In genomic region chr3:52220380-52221026, GRCh38 we compare ENCODE assay signal across 8 cellular contexts. TPM values are rescaled to one million over a fixed set of nuclear protein-coding genes. Genes with fewer than 3 reads are reported as not detected.
DNase-seq lines count a peak whose midpoint lies in the region; ATAC-seq and TF ChIP-seq lines count a peak whose summit lies in the region.

No MANE protein-coding gene starts in this region.

- no peak overlapping the region for H3K27ac ChIP-seq in neural cell (ENCODE audit: low read length)

- TF ChIP-seq EP300 in neural cell (conservative IDR thresholded peaks at IDR 0.05; ENCODE audit: poor library complexity, severe bottlenecking) = no peak

- no peak overlapping the region for H3K9ac ChIP-seq in neural cell (ENCODE audit: low read length)

- no peaks in the 10 kb centered on the region for H3F3A ChIP-seq in neural cell (ENCODE audit: insufficient read depth, low read length, poor library complexity, severe bottlenecking)

- H3K4me3 Mint-ChIP-seq in activated T-cell treated with anti-CD3 and anti-CD28 coated beads, Interleukin-2, amount 50 U/mL, for 72 hours = peak overlapping the region in 1 of 2 donors; percentile 64

- no peaks in the 10 kb centered on the region for H4K20me1 ChIP-seq in neural cell (ENCODE audit: insufficient read depth)

- no peaks in the 10 kb centered on the region for H3K9me2 ChIP-seq in neural cell (ENCODE audit: insufficient read depth, low read length)

- H3K27me3 ChIP-seq in neural cell (ENCODE audit: insufficient read depth, low read depth, low read length) = no peaks in the 10 kb centered on the region

- H3K27ac Mint-ChIP-seq in activated T-cell treated with anti-CD3 and anti-CD28 coated beads, Interleukin-2, amount 50 U/mL, for 72 hours = no peak overlapping the region

- DNase-seq in KBM-7 = peak; percentile 92
- DNase-seq in RPMI7951 (ENCODE audit: low read depth) = peak; percentile 74
- peak; percentile 87 to 90 for DNase-seq in activated T-cell treated with anti-CD3 and anti-CD28 coated beads, Interleukin-2, amount 50 U/mL, for 72 hours
- DNase-seq in fibroblast of gingiva (ENCODE audit: low read depth) = peak; percentile 58
- peak; percentile 93 for DNase-seq in stimulated activated naive CD8-positive, alpha-beta T cell treated with anti-CD3 and anti-CD28 coated beads, Interleukin-15, Interleukin-2, amounts not matched to agents 100 U/mL and 50 U/mL, for 24 hours

- peak; percentile 96 for TF ChIP-seq CTCF in GM12874 (IDR thresholded peaks at IDR 0.05; ENCODE audit: insufficient read depth, low read depth, low read length)
- TF ChIP-seq CTCF in neural cell (IDR thresholded peaks at IDR 0.05; ENCODE audit: poor library complexity, severe bottlenecking) = peak; percentile 87

- H3K79me2 ChIP-seq in neural cell (replicated peaks; ENCODE audit: insufficient read depth, low read length) = no peaks in the 10 kb centered on the region

- H3K36me3 Mint-ChIP-seq in activated T-cell treated with anti-CD3 and anti-CD28 coated beads, Interleukin-2, amount 50 U/mL, for 72 hours (ENCODE audit: insufficient read depth in 2 of 2) = peaks cover under 1 to 1% of the 10 kb centered on the region in 2 donors

- H3K9me3 Mint-ChIP-seq in activated T-cell treated with anti-CD3 and anti-CD28 coated beads, Interleukin-2, amount 50 U/mL, for 72 hours = no peaks in the 10 kb centered on the region

- H3K4me3 ChIP-seq in neural cell (ENCODE audit: low read length) = no peak overlapping the region

- peak; percentile 65 to 66 for ATAC-seq in activated T-cell treated with anti-CD3 and anti-CD28 coated beads, Interleukin-2, amount 50 U/mL, for 72 hours (replicated peaks in 1 of 2)
- peak; percentile 63 for ATAC-seq in stimulated activated naive CD8-positive, alpha-beta T cell treated with anti-CD3 and anti-CD28 coated beads, Interleukin-15, Interleukin-2, amounts not matched to agents 100 U/mL and 50 U/mL, for 24 hours
- no peak for ATAC-seq in GM21360 (IDR thresholded peaks at IDR 0.05; ENCODE audit: unreplicated experiment)

- peaks cover 86% of the 10 kb centered on the region for H3K4me1 Mint-ChIP-seq in activated T-cell treated with anti-CD3 and anti-CD28 coated beads, Interleukin-2, amount 50 U/mL, for 72 hours (ENCODE audit: low read depth)

- no peak overlapping the region for H2AFZ ChIP-seq in neural cell (ENCODE audit: low read depth, low read length)

- no peaks in the 10 kb centered on the region for H3K9me3 ChIP-seq in neural cell (ENCODE audit: low read length)

- no peaks in the 10 kb centered on the region for H3K36me3 ChIP-seq in neural cell (ENCODE audit: insufficient read depth, low read length)

- H3K4me2 ChIP-seq in neural cell (ENCODE audit: low read length) = no peak overlapping the region

- in situ Hi-C loops in KBM-7 (cut with MboI; ENCODE audit: low pct_unique_long_range_greater_than_20kb, low sequenced_read_pairs) = no loop called here

- TF ChIP-seq RAD21 in neural cell (conservative IDR thresholded peaks at IDR 0.05) = peak; percentile 79

- no peaks in the 10 kb centered on the region for H3K27me3 Mint-ChIP-seq in activated T-cell treated with anti-CD3 and anti-CD28 coated beads, Interleukin-2, amount 50 U/mL, for 72 hours (ENCODE audit: low read depth)

TF ChIP-seq in neural cell, 6 proteins besides CTCF, POLR2A, EP300 and RAD21:
- no peak for TF ChIP-seq MXI1 (conservative IDR thresholded peaks at IDR 0.05; ENCODE audit: poor library complexity, severe bottlenecking)
- TF ChIP-seq SMC3 (conservative IDR thresholded peaks at IDR 0.05; ENCODE audit: poor library complexity) = peak; percentile 89

RNA-seq across cellular contexts. Expression of gene TLR9, which starts 4.9 kb away (rescaled TPM):
- total RNA-seq in RPMI7951 (2014; rRNA removed; shearing (Covaris generic)) = not detected in 2 replicates
- total RNA-seq in activated T-cell treated with anti-CD3 and anti-CD28 coated beads, Interleukin-2, amount 50 U/mL, for 72 hours = 1 to 10 TPM; 1.2 to 2.3 TPM
- polyA plus RNA-seq in neural cell = not detected in 2 replicates
- not detected in 2 replicates for polyA minus RNA-seq in neural cell

RNA-seq across cellular contexts. Expression of gene TWF2, which starts 18.5 kb away (rescaled TPM):
- 131 and 170 TPM in 2 replicates for total RNA-seq in RPMI7951 (2014; rRNA removed; shearing (Covaris generic))
- total RNA-seq in activated T-cell treated with anti-CD3 and anti-CD28 coated beads, Interleukin-2, amount 50 U/mL, for 72 hours = 100 to 1,000 TPM; 124 to 133 TPM
- polyA plus RNA-seq in neural cell = 58.5 and 61.7 TPM in 2 replicates
- polyA minus RNA-seq in neural cell = 49.4 and 53.4 TPM in 2 replicates

RNA-seq across cellular contexts. Expression of gene ALAS1, which starts 22.5 kb away (rescaled TPM):
- total RNA-seq in RPMI7951 (2014; rRNA removed; shearing (Covaris generic)) = 32.0 and 37.6 TPM in 2 replicates
- 10 to 100 TPM; 62.7 to 63.6 TPM for total RNA-seq in activated T-cell treated with anti-CD3 and anti-CD28 coated beads, Interleukin-2, amount 50 U/mL, for 72 hours
- polyA plus RNA-seq in neural cell = 66.0 and 66.7 TPM in 2 replicates
- 64.7 and 72.1 TPM in 2 replicates for polyA minus RNA-seq in neural cell

RNA-seq across cellular contexts. Expression of gene PPM1M, which starts 25.1 kb away (rescaled TPM):
- 11.0 and 12.3 TPM in 2 replicates for total RNA-seq in RPMI7951 (2014; rRNA removed; shearing (Covaris generic))
- total RNA-seq in activated T-cell treated with anti-CD3 and anti-CD28 coated beads, Interleukin-2, amount 50 U/mL, for 72 hours = 100 to 1,000 TPM; 119 to 121 TPM
- polyA plus RNA-seq in neural cell = 1.1 and 1.6 TPM in 2 replicates
- polyA minus RNA-seq in neural cell = 0.81 TPM in 1 of 2 replicates, not detected in the other

RNA-seq across cellular contexts. Expression of gene WDR82, which starts 57.9 kb away (rescaled TPM):
- total RNA-seq in RPMI7951 (2014; rRNA removed; shearing (Covaris generic)) = 53.0 and 54.7 TPM in 2 replicates
- total RNA-seq in activated T-cell treated with anti-CD3 and anti-CD28 coated beads, Interleukin-2, amount 50 U/mL, for 72 hours = 100 to 1,000 TPM; 113 to 120 TPM
- polyA plus RNA-seq in neural cell = 151 and 163 TPM in 2 replicates
- polyA minus RNA-seq in neural cell = 225 TPM in 2 replicates
